ENCODE assay signal across 28 cellular contexts in the genomic region with DNA sequence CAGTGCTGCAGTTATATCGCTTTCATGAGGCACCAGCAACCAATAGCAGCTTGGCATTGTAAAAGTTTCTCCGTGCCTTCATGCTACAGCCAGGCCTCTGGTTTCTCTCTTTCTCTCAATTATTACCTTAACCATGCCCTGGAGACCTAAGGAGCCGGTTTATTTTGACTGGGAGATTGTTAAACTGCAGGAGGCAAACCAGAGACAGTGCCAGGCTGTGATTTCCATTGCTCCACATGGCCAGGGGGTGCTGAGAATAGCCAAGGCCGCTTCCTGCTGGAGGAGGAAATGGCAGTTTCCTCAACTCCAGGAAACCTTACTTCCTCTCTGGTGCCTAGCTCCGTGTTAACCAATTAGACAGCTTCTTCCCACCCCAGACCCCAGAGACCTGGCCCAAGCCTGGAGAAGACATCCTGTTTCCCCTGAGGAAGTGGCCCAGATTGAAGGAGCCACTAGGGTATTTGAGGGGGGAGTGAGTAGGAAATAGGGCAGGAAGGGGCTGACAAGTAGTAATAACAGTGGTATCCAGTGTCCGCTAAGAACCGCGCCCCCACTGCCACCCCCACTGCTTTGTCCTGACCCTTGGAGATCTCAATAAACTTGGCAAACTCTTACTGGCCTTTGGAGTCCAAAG.
DNase-seq lines count a peak whose midpoint lies in the region; ATAC-seq, FAIRE-seq and TF ChIP-seq lines count a peak whose summit lies in the region.
"Had no signal": no experiment of that assay in that cellular context is flagged by ENCODE, and none has a peak within 500 bp of the region (broad histone marks: within the 10 kb centered on the region; RNA-seq: fewer than 3 reads in every experiment).

No MANE protein-coding gene starts in this region.

- intact Hi-C loops in IMR-90 (cut with micrococcal nuclease), result no loop called here
- intact Hi-C loops in endothelial cell of umbilical vein (cut with micrococcal nuclease), result loop anchor here (1.0 to 5.0 kb wide), 2 partner anchors 39 to 161 kb away; a partner anchor contains a TSS
- intact Hi-C loops in lower lobe of right lung (cut with DNase I), result loop anchor here (5.0 kb wide), 1 partner anchor 159 kb away; a partner anchor contains a TSS

- no peak overlapping the region for H3K23ac ChIP-seq in IMR-90 (ENCODE audit: low read depth, low read length)

- peak overlapping the region; percentile 64 for H3K14ac ChIP-seq in IMR-90 (replicated peaks; ENCODE audit: low read depth, low read length)

- peak overlapping the region; percentile 75; the same call in 2 of the 3 replicates for H2BK15ac ChIP-seq in IMR-90 (ENCODE audit: low read depth, low read length)

- no peak overlapping the region for H3K4me3 ChIP-seq in IMR-90 (ENCODE audit: insufficient read depth, low read depth, low read length)
- H3K4me3 ChIP-seq in endothelial cell of umbilical vein (replicated peaks in 1 of 3; ENCODE audit: insufficient read depth in 1 of 3, low read depth in 1 of 3, low read length in 3 of 3), result no peak overlapping the region
- no peak overlapping the region for H3K4me3 ChIP-seq in lower lobe of right lung
- no peak overlapping the region for H3K4me3 ChIP-seq in upper lobe of left lung
- H3K4me3 ChIP-seq: GM12878, SJSA1, suprapubic skin, uterus had no signal

- H3K4me1 ChIP-seq in IMR-90 (ENCODE audit: control insufficient read depth, insufficient read depth, low read length), result peaks cover 9% of the 10 kb centered on the region
- peaks cover 16% of the 10 kb centered on the region for H3K4me1 ChIP-seq in endothelial cell of umbilical vein (ENCODE audit: control insufficient read depth, extremely low read depth, insufficient read depth, low read length)
- H3K4me1 ChIP-seq in lower lobe of right lung, result peaks cover 16% of the 10 kb centered on the region
- peaks cover 0 to 18% (median 10%) of the 10 kb centered on the region in 4 donors for H3K4me1 ChIP-seq in upper lobe of left lung
- H3K4me1 ChIP-seq: suprapubic skin, uterus had no signal

- peak overlapping the region; percentile 93 for H4K5ac ChIP-seq in IMR-90 (ENCODE audit: low read depth, low read length)

- no peak for DNase-seq in IMR-90
- DNase-seq in endothelial cell of umbilical vein (ENCODE audit: low read depth, low spot score), result no peak
- no peak for DNase-seq in lower lobe of right lung
- DNase-seq in upper lobe of left lung, result no peak
- no peak for DNase-seq in anterior cingulate cortex (lab: John Stamatoyannopoulos, UW)
- no peak for DNase-seq in NCI-H2081 (lab: John Stamatoyannopoulos, UW)
- DNase-seq: activated B cell treated with CpG ODN at 0.5 μM for 24 hours; activated CD8-positive, alpha-beta memory T cell treated with anti-CD3 and anti-CD28 coated beads, Interleukin-2, amount 10 ng/mL, durations not matched to agents 7 days and 5 days; activated naive CD4-positive, alpha-beta T cell; activated T-cell treated with anti-CD3 and anti-CD28 coated beads, Interleukin-2, amount 50 U/mL, for 48 hours; CD4-positive, alpha-beta T cell; effector CD4-positive, alpha-beta T cell; EL; erythroblast; naive thymus-derived CD4-positive, alpha-beta T cell; NCI-H1092 treated with DMSO at 0.1 percent for 48 hours; NCI-H187 treated with DMSO at 0.1 percent for 48 hours; NCI-H526 treated with DMSO at 0.1 percent for 48 hours; retina; stimulated activated CD4-positive, alpha-beta T cell treated with anti-CD3 and anti-CD28 coated beads, Interleukin-12 subunit alpha, Interleukin-12 subunit beta, amount 100 ng/mL, for 4 hours; stimulated activated CD4-positive, alpha-beta T cell treated with anti-CD3 and anti-CD28 coated beads, Interleukin-4, amount 100 ng/mL, for 24 hours; uterus had no signal

- H2BK120ac ChIP-seq in IMR-90 (ENCODE audit: low read depth, low read length), result peak overlapping the region; percentile 35; the same call in 1 of the 2 replicates

- H2BK5ac ChIP-seq in IMR-90 (ENCODE audit: low read depth, low read length, poor library complexity, severe bottlenecking), result peak overlapping the region; percentile 54

- H4K20me1 ChIP-seq in IMR-90 (ENCODE audit: insufficient read depth, low read length) (no peaks in the 10 kb centered on the region), endothelial cell of umbilical vein (replicated peaks; ENCODE audit: control insufficient read depth, extremely low read depth, insufficient read depth, low read length) (no peaks in the 10 kb centered on the region)

- no peak for TF ChIP-seq EP300 in upper lobe of left lung (IDR thresholded peaks at IDR 0.05)

- H3K36me3 ChIP-seq in IMR-90 (ENCODE audit: control insufficient read depth, insufficient read depth, low read length) (no peaks in the 10 kb centered on the region), endothelial cell of umbilical vein (ENCODE audit: control insufficient read depth in 2 of 2, extremely low read depth in 1 of 2, insufficient read depth in 2 of 2, low read length in 2 of 2) (no peaks in the 10 kb centered on the region), lower lobe of right lung (no peaks in the 10 kb centered on the region), upper lobe of left lung (no peaks in the 10 kb centered on the region)
- H3K36me3 ChIP-seq: SJSA1, suprapubic skin, uterus had no signal

- H3K4ac ChIP-seq in IMR-90 (ENCODE audit: low read depth, low read length), result peak overlapping the region; percentile 66; the same call in 1 of the 2 replicates

- peak overlapping the region; percentile 77 for H3K18ac ChIP-seq in IMR-90 (ENCODE audit: low read depth, low read length)

- TF ChIP-seq POLR2A in IMR-90 (IDR thresholded peaks at IDR 0.05; ENCODE audit: low read depth, low read length) (no peak), endothelial cell of umbilical vein (IDR thresholded peaks at IDR 0.05; ENCODE audit: low read depth, low read length) (no peak), upper lobe of left lung (IDR thresholded peaks at IDR 0.05) (no peak)

- POLR2A ChIA-PET in IMR-90 (lab: Charles Lee; ENCODE audit: unreplicated experiment), result no interaction called here
- POLR2A ChIA-PET in endothelial cell of umbilical vein (lab: Charles Lee), result no interaction called here

- H3K9ac ChIP-seq in IMR-90 (ENCODE audit: low read depth, low read length) (no peak overlapping the region; the same call in 1 of the 2 replicates), endothelial cell of umbilical vein (replicated peaks; ENCODE audit: extremely low read depth, insufficient read depth, low read length) (no peak overlapping the region)

- FAIRE-seq in endothelial cell of umbilical vein (lab: Jason Lieb, UNC), result no peak
- FAIRE-seq: GM12878, RCC 7860 had no signal

- peak overlapping the region; percentile 70; the same call in 1 of the 2 replicates for H3K27ac ChIP-seq in IMR-90 (ENCODE audit: insufficient read depth, low read length)
- H3K27ac ChIP-seq in endothelial cell of umbilical vein (ENCODE audit: insufficient read depth, low read depth, low read length), result peak overlapping the region; percentile 1
- H3K27ac ChIP-seq in lower lobe of right lung, result peak overlapping the region; percentile 34
- H3K27ac ChIP-seq in upper lobe of left lung, result peak overlapping the region in 3 of 4 donors; percentile 9 to 53 (median 42)
- H3K27ac ChIP-seq: SJSA1, suprapubic skin, uterus had no signal

- H2AFZ ChIP-seq in IMR-90 (replicated peaks; ENCODE audit: low read length, poor library complexity) (no peak overlapping the region), endothelial cell of umbilical vein (ENCODE audit: low read depth, low read length) (peak overlapping the region; percentile 5)

- peak overlapping the region; percentile 67 for H2BK20ac ChIP-seq in IMR-90 (ENCODE audit: low read depth, low read length)

- dilution Hi-C loops in IMR-90 (cut with HindIII; ENCODE audit: low sequenced_read_pairs, unreplicated experiment), result no loop called here
- dilution Hi-C loops in endothelial cell of umbilical vein (cut with MboI; ENCODE audit: extremely low pct_ligation_motif_present, low sequenced_read_pairs), result no loop called here

- TF ChIP-seq CTCF in IMR-90 (conservative IDR thresholded peaks at IDR 0.05; ENCODE audit: low read depth, low read length) (no peak), endothelial cell of umbilical vein (IDR thresholded peaks at IDR 0.05; ENCODE audit: extremely low read depth in 1 of 2, insufficient read depth in 1 of 2, low read depth in 1 of 2, low read length in 2 of 2) (no peak), lower lobe of right lung (IDR thresholded peaks at IDR 0.05) (no peak), upper lobe of left lung (IDR thresholded peaks at IDR 0.05) (no peak)

- 0 out of 2 replicates have a peak overlapping the region, but pooled peaks have one; percentile 36 for H4K91ac ChIP-seq in IMR-90 (ENCODE audit: insufficient read depth, low read depth, low read length)

- peak overlapping the region; percentile 55; the same call in 1 of the 2 replicates for H3K4me2 ChIP-seq in IMR-90 (ENCODE audit: low read depth, low read length)
- peak overlapping the region; percentile 13 for H3K4me2 ChIP-seq in endothelial cell of umbilical vein (ENCODE audit: insufficient read depth, low read length)

- H3K27me3 ChIP-seq in IMR-90 (ENCODE audit: control insufficient read depth, insufficient read depth, low read length) (no peaks in the 10 kb centered on the region), endothelial cell of umbilical vein (ENCODE audit: control insufficient read depth in 2 of 2, insufficient read depth in 2 of 2, low read length in 2 of 2) (no peaks in the 10 kb centered on the region), lower lobe of right lung (ENCODE audit: low read depth) (no peaks in the 10 kb centered on the region), upper lobe of left lung (no peaks in the 10 kb centered on the region)
- H3K27me3 ChIP-seq: SJSA1, suprapubic skin, uterus had no signal

- in situ Hi-C loops in IMR-90 (cut with MboI; ENCODE audit: low sequenced_read_pairs), result no loop called here

- CTCF ChIA-PET in IMR-90 (lab: Yijun Ruan, JAX) (no interaction called here), endothelial cell of umbilical vein (lab: Charles Lee) (interaction anchor here (0.9 to 2.3 kb wide), 9 partner anchors 12 to 167 kb away, joined by 3 to 13 read pairs (median 4); a partner anchor contains a TSS)

- no CpG with 5 or more reads among the region's 8 CpGs for WGBS in IMR-90 (ENCODE audit: extremely low coverage in 2 of 2, insufficient read length in 1 of 2), 2 experiments
- 59 to 61% methylated on average over 8 of the region's 8 CpGs for WGBS in upper lobe of left lung, 2 donors

- H3K9me1 ChIP-seq in IMR-90 (ENCODE audit: insufficient read depth, low read length) (peaks cover 7% of the 10 kb centered on the region; the same call in 1 of the 2 replicates), endothelial cell of umbilical vein (replicated peaks; ENCODE audit: control insufficient read depth, extremely low read depth, insufficient read depth, low read length) (no peaks in the 10 kb centered on the region)

- no peak overlapping the region for H3K56ac ChIP-seq in IMR-90 (ENCODE audit: extremely low read depth, insufficient read depth, low read length)

- no peaks in the 10 kb centered on the region for H3K9me3 ChIP-seq in IMR-90 (ENCODE audit: control insufficient read depth, insufficient read depth, low read length)
- H3K9me3 ChIP-seq in endothelial cell of umbilical vein (replicated peaks; ENCODE audit: control insufficient read depth, insufficient read depth, low read length), result no peaks in the 10 kb centered on the region
- H3K9me3 ChIP-seq in lower lobe of right lung, result no peaks in the 10 kb centered on the region
- H3K9me3 ChIP-seq in upper lobe of left lung, result no peaks in the 10 kb centered on the region
- H3K9me3 ChIP-seq: SJSA1, suprapubic skin, uterus had no signal

- H2AK9ac ChIP-seq in IMR-90 (replicated peaks; ENCODE audit: low read depth, low read length, poor library complexity), result peak overlapping the region; percentile 37

- TF ChIP-seq RAD21 in IMR-90 (IDR thresholded peaks at IDR 0.05; ENCODE audit: low read length), result no peak

- peak overlapping the region; percentile 4 to 56; a peak in 1 of 4 replicates for H4K8ac ChIP-seq in IMR-90 (ENCODE audit: low read depth in 2 of 2, low read length in 2 of 2)

- H3K79me2 ChIP-seq in endothelial cell of umbilical vein (ENCODE audit: control insufficient read depth, insufficient read depth, low read length), result no peaks in the 10 kb centered on the region

- peak overlapping the region; percentile 36; the same call in 1 of the 2 replicates for H2AK5ac ChIP-seq in IMR-90 (ENCODE audit: low read depth, low read length)

- no peaks in the 10 kb centered on the region for H3K79me1 ChIP-seq in IMR-90 (ENCODE audit: low read depth in 1 of 2, low read length in 2 of 2)

- ATAC-seq in IMR-90 (ENCODE audit: low read depth), result no peak; the same call in 1 of the 2 replicates
- ATAC-seq in lower lobe of right lung, result no peak
- ATAC-seq in upper lobe of left lung (ENCODE audit: low FRiP score in 2 of 2), result peak in 1 of 2 donors; percentile 16
- no peak for ATAC-seq in GM21576 (IDR thresholded peaks at IDR 0.05; ENCODE audit: unreplicated experiment)
- ATAC-seq: activated CD8-positive, alpha-beta memory T cell treated with anti-CD3 and anti-CD28 coated beads, Interleukin-2, amount 10 ng/mL, durations not matched to agents 7 days and 5 days; GM12878; naive thymus-derived CD4-positive, alpha-beta T cell; stimulated activated memory B cell treated with anti-CD40 and anti-IgM and Interleukin-4, amounts not matched to agents 10 μg/mL and 1 μg/mL and 100 μg/mL, for 72 hours had no signal

- no TSS peak for BruUV-seq in IMR-90 (replicated peaks; lab: Mats Ljungman, UMichigan)
- BruUV-seq in endothelial cell of umbilical vein (replicated peaks; lab: Mats Ljungman, UMichigan), result no TSS peak

Comparison
In these comparisons a context has a peak if more than half of its experiments do, and no peak if none do; other contexts are left out.
1. H3K27ac ChIP-seq: peak in every context shown above with its lines; median percentile 70 in IMR-90; 42 in upper lobe of left lung; 34 in lower lobe of right lung; 1 in endothelial cell of umbilical vein.